ENCODE assay signal across 1 cellular context in the genomic region with DNA sequence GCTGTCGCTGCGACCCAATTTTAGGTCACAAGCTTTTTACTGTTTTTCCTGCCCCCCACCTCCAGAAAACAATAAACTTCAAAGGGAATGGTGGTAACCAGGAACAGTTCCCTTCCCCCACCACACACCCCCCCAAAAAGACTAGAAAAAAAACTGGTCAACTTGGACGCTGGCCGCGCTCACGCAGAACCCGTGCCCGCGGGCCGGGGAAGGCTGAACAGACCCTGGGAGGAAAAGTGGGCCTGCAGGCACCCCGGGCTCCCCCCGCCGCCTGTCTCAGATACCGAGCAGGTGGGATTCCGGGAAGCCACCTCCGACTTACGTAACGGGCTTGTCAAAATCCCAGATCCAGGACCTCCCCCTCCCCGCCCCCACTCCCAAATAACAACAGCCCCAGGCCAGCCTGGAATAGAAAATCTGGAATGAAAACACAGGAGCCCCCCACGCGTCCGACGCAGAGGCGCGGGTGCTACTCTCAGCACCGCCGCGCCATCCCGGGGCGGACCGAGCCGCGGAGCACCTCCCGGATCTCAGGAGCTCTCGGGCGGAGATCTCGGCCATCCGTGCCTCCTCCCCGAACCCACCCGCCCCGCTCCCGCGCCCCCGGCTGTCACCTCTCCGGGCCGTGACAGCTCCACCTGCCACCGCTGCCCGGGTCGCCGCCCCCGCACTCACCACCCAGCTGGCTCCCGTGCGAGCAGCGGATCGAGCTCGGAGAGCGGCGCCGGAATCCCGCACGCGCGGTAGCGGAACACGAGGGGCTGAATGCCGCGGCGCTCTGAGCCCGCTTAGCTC.
TF ChIP-seq lines count a peak whose summit lies in the region.

No MANE protein-coding gene starts in this region.

TF ChIP-seq in K562, 482 proteins besides CTCF, POLR2A, EP300 and RAD21 (continued from another document and continues in another):
- TF ChIP-seq ZNF512 (tag; IDR thresholded peaks at IDR 0.05), result no peak
- TF ChIP-seq MYNN (IDR thresholded peaks at IDR 0.05), result no peak; the same call in 1 of the 2 replicates
- TF ChIP-seq MYNN (CRISPR knock-in tag; IDR thresholded peaks at IDR 0.05), result no peak
- TF ChIP-seq RBM15 (IDR thresholded peaks at IDR 0.05; ENCODE audit: insufficient read depth, low read length), result no peak
- TF ChIP-seq ZNF449 (CRISPR knock-in tag; IDR thresholded peaks at IDR 0.05), result no peak
- TF ChIP-seq ZNF644 (tag; IDR thresholded peaks at IDR 0.05; ENCODE audit: low read depth), result no peak
- no peak for TF ChIP-seq ZFP1 (CRISPR knock-in tag; IDR thresholded peaks at IDR 0.05)
- TF ChIP-seq CCAR2 (IDR thresholded peaks at IDR 0.05; ENCODE audit: low read depth, low read length), result no peak
- no peak for TF ChIP-seq ZNF717 (CRISPR knock-in tag; IDR thresholded peaks at IDR 0.05)
- TF ChIP-seq ETV5 (CRISPR knock-in tag; IDR thresholded peaks at IDR 0.05; ENCODE audit: low read depth), result no peak
- peak in 1 of 3 experiments; percentile 64 for TF ChIP-seq YY1 (IDR thresholded peaks at IDR 0.05; ENCODE audit: borderline replicate concordance in 1 of 3, control insufficient read depth in 1 of 3, extremely low read depth in 1 of 3, insufficient read depth in 3 of 3, insufficient read length in 1 of 3, insufficient replicate concordance in 2 of 3, low read depth in 1 of 3, low read length in 2 of 3)
- no peak for TF ChIP-seq SIN3B (IDR thresholded peaks at IDR 0.05; ENCODE audit: low read depth)
- no peak for TF ChIP-seq TCFL5 (CRISPR knock-in tag; conservative IDR thresholded peaks at IDR 0.05)
- TF ChIP-seq GABPA (tag; conservative IDR thresholded peaks at IDR 0.05; ENCODE audit: low read depth), result 0 out of 2 replicates have a peak, but pooled peaks have one; percentile 47
- TF ChIP-seq, protein P1, sequence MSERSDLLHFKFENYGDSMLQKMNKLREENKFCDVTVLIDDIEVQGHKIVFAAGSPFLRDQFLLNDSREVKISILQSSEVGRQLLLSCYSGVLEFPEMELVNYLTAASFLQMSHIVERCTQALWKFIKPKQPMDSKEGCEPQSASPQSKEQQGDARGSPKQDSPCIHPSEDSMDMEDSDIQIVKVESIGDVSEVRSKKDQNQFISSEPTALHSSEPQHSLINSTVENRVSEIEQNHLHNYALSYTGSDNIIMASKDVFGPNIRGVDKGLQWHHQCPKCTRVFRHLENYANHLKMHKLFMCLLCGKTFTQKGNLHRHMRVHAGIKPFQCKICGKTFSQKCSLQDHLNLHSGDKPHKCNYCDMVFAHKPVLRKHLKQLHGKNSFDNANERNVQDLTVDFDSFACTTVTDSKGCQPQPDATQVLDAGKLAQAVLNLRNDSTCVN (CRISPR knock-in tag; IDR thresholded peaks at IDR 0.05), result no peak
- TF ChIP-seq SRSF7 (optimal IDR thresholded peaks at IDR 0.05; ENCODE audit: low read depth, low read length), result no peak
- no peak for TF ChIP-seq MCM3 (IDR thresholded peaks at IDR 0.05)
- no peak for TF ChIP-seq MAFG (tag; conservative IDR thresholded peaks at IDR 0.05)
- peak in 1 of 2 experiments; percentile 34; a peak in 1 of 4 replicates for TF ChIP-seq RCOR1 (IDR thresholded peaks at IDR 0.05; ENCODE audit: borderline replicate concordance in 1 of 2, low read depth in 2 of 2, low read length in 2 of 2)
- TF ChIP-seq IRF9 (tag; IDR thresholded peaks at IDR 0.05), result no peak
- TF ChIP-seq CSDE1 (IDR thresholded peaks at IDR 0.05), result no peak
- 0 out of 2 replicates have a peak, but pooled peaks have one; percentile 11 for TF ChIP-seq CREB1 (IDR thresholded peaks at IDR 0.05)
- no peak for TF ChIP-seq CREB1 (CRISPR knock-in tag; IDR thresholded peaks at IDR 0.05)
- no peak for TF ChIP-seq KDM5B (IDR thresholded peaks at IDR 0.05; ENCODE audit: insufficient replicate concordance, low read depth, low read length)
- TF ChIP-seq TCF7L2 (IDR thresholded peaks at IDR 0.05; ENCODE audit: low read depth, low read length), result no peak
- TF ChIP-seq NR4A1 (CRISPR knock-in tag; IDR thresholded peaks at IDR 0.05), result peak; percentile 61; the same call in 1 of the 2 replicates
- no peak for TF ChIP-seq NR4A1 (tag; IDR thresholded peaks at IDR 0.05)
- TF ChIP-seq, protein P2, sequence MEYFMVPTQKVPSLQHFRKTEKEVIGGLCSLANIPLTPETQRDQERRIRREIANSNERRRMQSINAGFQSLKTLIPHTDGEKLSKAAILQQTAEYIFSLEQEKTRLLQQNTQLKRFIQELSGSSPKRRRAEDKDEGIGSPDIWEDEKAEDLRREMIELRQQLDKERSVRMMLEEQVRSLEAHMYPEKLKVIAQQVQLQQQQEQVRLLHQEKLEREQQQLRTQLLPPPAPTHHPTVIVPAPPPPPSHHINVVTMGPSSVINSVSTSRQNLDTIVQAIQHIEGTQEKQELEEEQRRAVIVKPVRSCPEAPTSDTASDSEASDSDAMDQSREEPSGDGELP (CRISPR knock-in tag; IDR thresholded peaks at IDR 0.05; ENCODE audit: borderline replicate concordance), result peak; percentile 71
- TF ChIP-seq BACH1 (tag; IDR thresholded peaks at IDR 0.05), result no peak
- TF ChIP-seq TAF7 (tag; IDR thresholded peaks at IDR 0.05), result no peak
- no peak for TF ChIP-seq ZNF197 (CRISPR knock-in tag; IDR thresholded peaks at IDR 0.05; ENCODE audit: low read depth)
- TF ChIP-seq FUS (optimal IDR thresholded peaks at IDR 0.05; ENCODE audit: low read depth, low read length), result no peak
- TF ChIP-seq, protein P3, sequence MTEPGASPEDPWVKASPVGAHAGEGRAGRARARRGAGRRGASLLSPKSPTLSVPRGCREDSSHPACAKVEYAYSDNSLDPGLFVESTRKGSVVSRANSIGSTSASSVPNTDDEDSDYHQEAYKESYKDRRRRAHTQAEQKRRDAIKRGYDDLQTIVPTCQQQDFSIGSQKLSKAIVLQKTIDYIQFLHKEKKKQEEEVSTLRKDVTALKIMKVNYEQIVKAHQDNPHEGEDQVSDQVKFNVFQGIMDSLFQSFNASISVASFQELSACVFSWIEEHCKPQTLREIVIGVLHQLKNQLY (CRISPR knock-in tag; conservative IDR thresholded peaks at IDR 0.05), result no peak
- no peak for TF ChIP-seq TGIF2 (CRISPR knock-in tag; IDR thresholded peaks at IDR 0.05)
- TF ChIP-seq, protein P4, sequence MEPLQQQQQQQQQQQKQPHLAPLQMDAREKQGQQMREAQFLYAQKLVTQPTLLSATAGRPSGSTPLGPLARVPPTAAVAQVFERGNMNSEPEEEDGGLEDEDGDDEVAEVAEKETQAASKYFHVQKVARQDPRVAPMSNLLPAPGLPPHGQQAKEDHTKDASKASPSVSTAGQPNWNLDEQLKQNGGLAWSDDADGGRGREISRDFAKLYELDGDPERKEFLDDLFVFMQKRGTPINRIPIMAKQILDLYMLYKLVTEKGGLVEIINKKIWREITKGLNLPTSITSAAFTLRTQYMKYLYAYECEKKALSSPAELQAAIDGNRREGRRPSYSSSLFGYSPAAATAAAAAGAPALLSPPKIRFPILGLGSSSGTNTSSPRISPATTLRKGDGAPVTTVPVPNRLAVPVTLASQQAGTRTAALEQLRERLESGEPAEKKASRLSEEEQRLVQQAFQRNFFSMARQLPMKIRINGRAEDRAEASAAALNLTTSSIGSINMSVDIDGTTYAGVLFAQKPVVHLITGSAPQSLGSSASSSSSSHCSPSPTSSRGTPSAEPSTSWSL (CRISPR knock-in tag; IDR thresholded peaks at IDR 0.05; ENCODE audit: borderline replicate concordance), result no peak
- TF ChIP-seq CHD2 (IDR thresholded peaks at IDR 0.05; ENCODE audit: low read depth, low read length), result peak; percentile 55
- TF ChIP-seq, protein P5, sequence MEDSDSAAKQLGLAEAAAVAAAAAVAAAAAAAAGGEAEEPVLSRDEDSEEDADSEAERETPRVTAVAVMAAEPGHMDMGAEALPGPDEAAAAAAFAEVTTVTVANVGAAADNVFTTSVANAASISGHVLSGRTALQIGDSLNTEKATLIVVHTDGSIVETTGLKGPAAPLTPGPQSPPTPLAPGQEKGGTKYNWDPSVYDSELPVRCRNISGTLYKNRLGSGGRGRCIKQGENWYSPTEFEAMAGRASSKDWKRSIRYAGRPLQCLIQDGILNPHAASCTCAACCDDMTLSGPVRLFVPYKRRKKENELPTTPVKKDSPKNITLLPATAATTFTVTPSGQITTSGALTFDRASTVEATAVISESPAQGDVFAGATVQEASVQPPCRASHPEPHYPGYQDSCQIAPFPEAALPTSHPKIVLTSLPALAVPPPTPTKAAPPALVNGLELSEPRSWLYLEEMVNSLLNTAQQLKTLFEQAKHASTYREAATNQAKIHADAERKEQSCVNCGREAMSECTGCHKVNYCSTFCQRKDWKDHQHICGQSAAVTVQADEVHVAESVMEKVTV (CRISPR knock-in tag; IDR thresholded peaks at IDR 0.05), result no peak
- TF ChIP-seq MNT (conservative IDR thresholded peaks at IDR 0.05), result peak; percentile 64 to 75
- TF ChIP-seq PTBP1 (IDR thresholded peaks at IDR 0.05; ENCODE audit: low read depth, low read length), result no peak
- TF ChIP-seq DLX4 (CRISPR knock-in tag; IDR thresholded peaks at IDR 0.05), result no peak
- TF ChIP-seq, protein P6, sequence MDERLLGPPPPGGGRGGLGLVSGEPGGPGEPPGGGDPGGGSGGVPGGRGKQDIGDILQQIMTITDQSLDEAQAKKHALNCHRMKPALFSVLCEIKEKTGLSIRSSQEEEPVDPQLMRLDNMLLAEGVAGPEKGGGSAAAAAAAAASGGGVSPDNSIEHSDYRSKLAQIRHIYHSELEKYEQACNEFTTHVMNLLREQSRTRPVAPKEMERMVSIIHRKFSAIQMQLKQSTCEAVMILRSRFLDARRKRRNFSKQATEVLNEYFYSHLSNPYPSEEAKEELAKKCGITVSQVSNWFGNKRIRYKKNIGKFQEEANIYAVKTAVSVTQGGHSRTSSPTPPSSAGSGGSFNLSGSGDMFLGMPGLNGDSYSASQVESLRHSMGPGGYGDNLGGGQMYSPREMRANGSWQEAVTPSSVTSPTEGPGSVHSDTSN (CRISPR knock-in tag; IDR thresholded peaks at IDR 0.05; ENCODE audit: low read depth), result no peak
- TF ChIP-seq, protein P6 (tag; conservative IDR thresholded peaks at IDR 0.05; ENCODE audit: low read depth), result no peak
- TF ChIP-seq ZNF586 (CRISPR knock-in tag; conservative IDR thresholded peaks at IDR 0.05), result no peak
- TF ChIP-seq ZKSCAN1 (IDR thresholded peaks at IDR 0.05; ENCODE audit: low read depth, low read length), result no peak; the same call in 1 of the 2 replicates
- TF ChIP-seq NELFE (IDR thresholded peaks at IDR 0.05; ENCODE audit: insufficient read depth, insufficient read length), result no peak
- TF ChIP-seq FOXA1 (IDR thresholded peaks at IDR 0.05; ENCODE audit: borderline replicate concordance), result no peak
